In genomic region chr2:237496428-237496827, GRCh38 we compare ENCODE assay signal across 1 cellular context.
A peak's percentile ranks its signal among the peaks of the same experiment; 100 is the strongest.
TF ChIP-seq lines count a peak whose summit lies in the region.

No MANE protein-coding gene starts in this region.

TF ChIP-seq in K562, 482 proteins besides CTCF, POLR2A, EP300 and RAD21 (continued from another document):
- TF ChIP-seq, protein P1, sequence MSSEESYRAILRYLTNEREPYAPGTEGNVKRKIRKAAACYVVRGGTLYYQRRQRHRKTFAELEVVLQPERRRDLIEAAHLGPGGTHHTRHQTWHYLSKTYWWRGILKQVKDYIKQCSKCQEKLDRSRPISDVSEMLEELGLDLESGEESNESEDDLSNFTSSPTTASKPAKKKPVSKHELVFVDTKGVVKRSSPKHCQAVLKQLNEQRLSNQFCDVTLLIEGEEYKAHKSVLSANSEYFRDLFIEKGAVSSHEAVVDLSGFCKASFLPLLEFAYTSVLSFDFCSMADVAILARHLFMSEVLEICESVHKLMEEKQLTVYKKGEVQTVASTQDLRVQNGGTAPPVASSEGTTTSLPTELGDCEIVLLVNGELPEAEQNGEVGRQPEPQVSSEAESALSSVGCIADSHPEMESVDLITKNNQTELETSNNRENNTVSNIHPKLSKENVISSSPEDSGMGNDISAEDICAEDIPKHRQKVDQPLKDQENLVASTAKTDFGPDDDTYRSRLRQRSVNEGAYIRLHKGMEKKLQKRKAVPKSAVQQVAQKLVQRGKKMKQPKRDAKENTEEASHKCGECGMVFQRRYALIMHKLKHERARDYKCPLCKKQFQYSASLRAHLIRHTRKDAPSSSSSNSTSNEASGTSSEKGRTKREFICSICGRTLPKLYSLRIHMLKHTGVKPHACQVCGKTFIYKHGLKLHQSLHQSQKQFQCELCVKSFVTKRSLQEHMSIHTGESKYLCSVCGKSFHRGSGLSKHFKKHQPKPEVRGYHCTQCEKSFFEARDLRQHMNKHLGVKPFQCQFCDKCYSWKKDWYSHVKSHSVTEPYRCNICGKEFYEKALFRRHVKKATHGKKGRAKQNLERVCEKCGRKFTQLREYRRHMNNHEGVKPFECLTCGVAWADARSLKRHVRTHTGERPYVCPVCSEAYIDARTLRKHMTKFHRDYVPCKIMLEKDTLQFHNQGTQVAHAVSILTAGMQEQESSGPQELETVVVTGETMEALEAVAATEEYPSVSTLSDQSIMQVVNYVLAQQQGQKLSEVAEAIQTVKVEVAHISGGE (CRISPR knock-in tag; IDR thresholded peaks at IDR 0.05): peak in 1 of 3 experiments; percentile 68; a peak in 1 of 6 replicates
- TF ChIP-seq ZNF584 (CRISPR knock-in tag; IDR thresholded peaks at IDR 0.05; ENCODE audit: low read depth) (0 out of 2 replicates have a peak, but pooled peaks have one; percentile 46), TAF1 (IDR thresholded peaks at IDR 0.05; ENCODE audit: control insufficient read depth, extremely low read depth, insufficient read depth, low read length, severe bottlenecking) (no peak), CEBPG (CRISPR knock-in tag; IDR thresholded peaks at IDR 0.05) (no peak), CEBPG (tag; conservative IDR thresholded peaks at IDR 0.05 in 1 of 2, IDR thresholded peaks at IDR 0.05 in 1 of 2) (0 out of 4 replicates have a peak, but pooled peaks of 1 of the 2 experiments have one; percentile 46), NR2C2 (CRISPR knock-in tag; IDR thresholded peaks at IDR 0.05) (no peak), NR2C2 (tag; IDR thresholded peaks at IDR 0.05) (peak; percentile 71; the same call in 1 of the 2 replicates), SMARCE1 (IDR thresholded peaks at IDR 0.05) (no peak), JUN (IDR thresholded peaks at IDR 0.05; ENCODE audit: borderline replicate concordance, low read depth, low read length) (no peak), JUN (CRISPR knock-in tag; IDR thresholded peaks at IDR 0.05; ENCODE audit: borderline replicate concordance) (no peak), ADNP (tag; IDR thresholded peaks at IDR 0.05) (no peak), PHF20 (IDR thresholded peaks at IDR 0.05; ENCODE audit: partially characterized antibody) (no peak), ZNF444 (CRISPR knock-in tag; IDR thresholded peaks at IDR 0.05) (no peak), EGR1 (conservative IDR thresholded peaks at IDR 0.05) (no peak), RNF2 (IDR thresholded peaks at IDR 0.05) (no peak), TAF9B (IDR thresholded peaks at IDR 0.05; ENCODE audit: partially characterized antibody) (no peak)
- TF ChIP-seq, protein P2, sequence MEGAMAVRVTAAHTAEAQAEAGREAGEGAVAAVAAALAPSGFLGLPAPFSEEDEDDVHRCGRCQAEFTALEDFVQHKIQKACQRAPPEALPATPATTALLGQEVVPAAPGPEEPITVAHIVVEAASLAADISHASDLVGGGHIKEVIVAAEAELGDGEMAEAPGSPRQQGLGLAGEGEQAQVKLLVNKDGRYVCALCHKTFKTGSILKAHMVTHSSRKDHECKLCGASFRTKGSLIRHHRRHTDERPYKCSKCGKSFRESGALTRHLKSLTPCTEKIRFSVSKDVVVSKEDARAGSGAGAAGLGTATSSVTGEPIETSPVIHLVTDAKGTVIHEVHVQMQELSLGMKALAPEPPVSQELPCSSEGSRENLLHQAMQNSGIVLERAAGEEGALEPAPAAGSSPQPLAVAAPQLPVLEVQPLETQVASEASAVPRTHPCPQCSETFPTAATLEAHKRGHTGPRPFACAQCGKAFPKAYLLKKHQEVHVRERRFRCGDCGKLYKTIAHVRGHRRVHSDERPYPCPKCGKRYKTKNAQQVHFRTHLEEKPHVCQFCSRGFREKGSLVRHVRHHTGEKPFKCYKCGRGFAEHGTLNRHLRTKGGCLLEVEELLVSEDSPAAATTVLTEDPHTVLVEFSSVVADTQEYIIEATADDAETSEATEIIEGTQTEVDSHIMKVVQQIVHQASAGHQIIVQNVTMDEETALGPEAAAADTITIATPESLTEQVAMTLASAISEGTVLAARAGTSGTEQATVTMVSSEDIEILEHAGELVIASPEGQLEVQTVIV (CRISPR knock-in tag; IDR thresholded peaks at IDR 0.05; ENCODE audit: borderline replicate concordance): no peak
